ENCODE assay signal across 8 cellular contexts in the genomic region with DNA sequence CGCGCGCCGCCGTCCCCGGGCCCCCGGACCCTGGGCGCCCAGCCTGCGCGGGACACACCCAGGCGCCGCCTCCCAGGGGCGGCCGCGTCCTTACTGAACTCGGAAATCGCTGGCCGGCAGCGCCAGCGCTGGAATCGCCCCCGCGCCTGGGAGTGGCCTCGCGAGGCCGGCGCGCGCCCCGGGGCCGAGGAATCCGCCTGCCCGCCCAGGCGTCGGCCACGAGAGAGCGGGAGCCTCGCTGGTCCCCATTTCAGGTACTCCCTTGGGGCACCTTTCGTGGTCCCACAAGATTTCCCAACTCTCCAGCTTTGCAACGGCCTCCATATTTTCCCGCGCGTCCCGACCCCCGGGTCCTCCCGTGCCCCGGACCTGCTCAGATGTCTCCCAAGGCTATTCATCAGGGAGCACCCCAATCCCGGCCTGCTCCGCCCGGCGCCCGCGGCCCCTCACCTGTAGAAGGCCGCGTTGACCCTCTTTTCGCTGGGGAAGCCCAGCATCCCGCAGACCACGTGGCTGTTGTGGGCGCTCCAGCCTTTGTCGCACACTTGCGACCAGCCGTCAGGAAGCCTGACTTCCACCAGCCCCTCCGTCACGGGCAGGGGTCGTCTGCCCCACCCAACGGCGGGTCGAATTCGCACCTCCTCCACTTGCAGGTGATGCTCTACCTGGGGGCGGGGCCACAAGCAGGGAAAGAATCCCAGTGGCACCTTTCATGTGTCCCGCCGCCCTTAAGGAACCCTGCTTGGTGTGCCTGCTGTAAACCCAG. TPM values are rescaled to one million over a fixed set of nuclear protein-coding genes. Genes with fewer than 3 reads are reported as not detected.
DNase-seq lines count a peak whose midpoint lies in the region; ATAC-seq, FAIRE-seq and TF ChIP-seq lines count a peak whose summit lies in the region.

No MANE protein-coding gene starts in this region.

- intact Hi-C loops in Right ventricle myocardium inferior (cut with DNase I), result loop anchor here (2.0 kb wide), 1 partner anchor 20 kb away; the partner anchor contains the start of genes AUP1 and HTRA2
- intact Hi-C loops in pancreas (cut with DNase I), result no loop called here

- no peaks in the 10 kb centered on the region for H3K27me3 ChIP-seq in pancreas

- H3K4me1 ChIP-seq in pancreas, result peaks cover 0 to 7% (median 3%) of the 10 kb centered on the region in 3 donors

- H3K9me3 ChIP-seq in pancreas, result no peaks in the 10 kb centered on the region

- H3K4me3 ChIP-seq in GM12875 (ENCODE audit: low read depth, low read length) (peak overlapping the region; percentile 78), NB4 (ENCODE audit: low read depth, low read length) (peak overlapping the region; percentile 77), pancreas (peak overlapping the region; percentile 30 to 64 (median 46))

- TF ChIP-seq CTCF in GM12875 (IDR thresholded peaks at IDR 0.05; ENCODE audit: borderline replicate concordance, insufficient read depth, low read depth, low read length), result no peak
- no peak for TF ChIP-seq CTCF in NB4 (IDR thresholded peaks at IDR 0.05; ENCODE audit: low read depth, low read length)
- TF ChIP-seq CTCF in pancreas (IDR thresholded peaks at IDR 0.05), result no peak

- peak; percentile 66 for TF ChIP-seq POLR2A in NB4 (IDR thresholded peaks at IDR 0.05; ENCODE audit: extremely low read depth, insufficient read length)

- ATAC-seq in Right ventricle myocardium inferior (peak; percentile 88), pancreas (peak; percentile 84 to 91 (median 87)), GM18858 (IDR thresholded peaks at IDR 0.05; ENCODE audit: unreplicated experiment) (no peak)

- 1 to 2% methylated on average over 63 to 72 of the region's 72 CpGs for WGBS in pancreas, 2 donors

- no peak for FAIRE-seq in pancreas (lab: Jason Lieb, UNC)

- no peaks in the 10 kb centered on the region for H3K36me3 ChIP-seq in pancreas

- H3K27ac ChIP-seq in pancreas, result peak overlapping the region in 3 of 4 donors; percentile 6 to 36 (median 15)

- DNase-seq in AG08395 (ENCODE audit: low spot score) (peak; percentile 69), NB4 (ENCODE audit: low read depth) (peak; percentile 88), Right ventricle myocardium inferior (ENCODE audit: missing footprints) (peak; percentile 88), pancreas (peak; percentile 52 to 85 (median 66)), Kasumi-1 (lab: John Stamatoyannopoulos, UW) (no peak)
- peak; percentile 41 to 54 for DNase-seq in activated T-cell treated with anti-CD3 and anti-CD28 coated beads, Interleukin-2, amount 50 U/mL, for 48 hours

RNA-seq across cellular contexts. Expression of gene LOXL3, which starts 4.6 kb away (rescaled TPM):
- 4.8 TPM for total RNA-seq in Right ventricle myocardium inferior
- total RNA-seq in pancreas, result 1 to 10 TPM in 4 of 6 donors, under 1 TPM in 2; 0.35 to 7.5 (median 1.2) TPM
- polyA plus RNA-seq in pancreas, result 1 to 10 TPM; 2.0 TPM

RNA-seq across cellular contexts. Expression of gene DOK1, which starts 5.4 kb away (rescaled TPM):
- total RNA-seq in Right ventricle myocardium inferior, result 4.9 TPM
- total RNA-seq in pancreas, result 10 to 100 TPM in 1 of 6 donors, 1 to 10 TPM in 5; 5.7 to 14.0 (median 7.4) TPM
- 1 to 10 TPM; 7.1 to 8.5 TPM for polyA plus RNA-seq in pancreas

RNA-seq across cellular contexts. Expression of gene HTRA2, which starts 19.4 kb away (rescaled TPM):
- total RNA-seq in Right ventricle myocardium inferior (29.2 TPM), pancreas (10 to 100 TPM in 4 of 6 donors, 1 to 10 TPM in 2; 8.5 to 17.6 (median 10.8) TPM)
- polyA plus RNA-seq in pancreas, result 10 to 100 TPM; 16.9 to 24.3 TPM

RNA-seq across cellular contexts. Expression of gene AUP1, which starts 19.6 kb away (rescaled TPM):
- 53.7 TPM for total RNA-seq in Right ventricle myocardium inferior
- 10 to 100 TPM; 62.1 to 91.0 (median 67.9) TPM for total RNA-seq in pancreas
- polyA plus RNA-seq in pancreas, result 100 to 1,000 TPM; 246 to 258 TPM

RNA-seq across cellular contexts. Expression of gene DQX1, which starts 23.1 kb away (rescaled TPM):
- total RNA-seq in Right ventricle myocardium inferior (not detected), pancreas (under 1 TPM in 1 of 6 donors, not detected in 5; 0.16 TPM)
- under 1 TPM; 0.07 to 0.15 TPM for polyA plus RNA-seq in pancreas

Comparison
In these comparisons a context has a peak if more than half of its experiments do, and no peak if none do; other contexts are left out.
1. DNase-seq: peak in AG08395 (single experiment), NB4 (single experiment), activated T-cell treated with anti-CD3 and anti-CD28 coated beads, Interleukin-2, amount 50 U/mL, for 48 hours (2 of 2), Right ventricle myocardium inferior (single experiment) and pancreas (6 of 6); none in Kasumi-1 (0 of 2).
2. Peak in every context shown above with its lines, with median percentiles within 50 percentile points of each other: H3K4me3 ChIP-seq.